ENCODE assay signal across 8 cellular contexts in the genomic region with DNA sequence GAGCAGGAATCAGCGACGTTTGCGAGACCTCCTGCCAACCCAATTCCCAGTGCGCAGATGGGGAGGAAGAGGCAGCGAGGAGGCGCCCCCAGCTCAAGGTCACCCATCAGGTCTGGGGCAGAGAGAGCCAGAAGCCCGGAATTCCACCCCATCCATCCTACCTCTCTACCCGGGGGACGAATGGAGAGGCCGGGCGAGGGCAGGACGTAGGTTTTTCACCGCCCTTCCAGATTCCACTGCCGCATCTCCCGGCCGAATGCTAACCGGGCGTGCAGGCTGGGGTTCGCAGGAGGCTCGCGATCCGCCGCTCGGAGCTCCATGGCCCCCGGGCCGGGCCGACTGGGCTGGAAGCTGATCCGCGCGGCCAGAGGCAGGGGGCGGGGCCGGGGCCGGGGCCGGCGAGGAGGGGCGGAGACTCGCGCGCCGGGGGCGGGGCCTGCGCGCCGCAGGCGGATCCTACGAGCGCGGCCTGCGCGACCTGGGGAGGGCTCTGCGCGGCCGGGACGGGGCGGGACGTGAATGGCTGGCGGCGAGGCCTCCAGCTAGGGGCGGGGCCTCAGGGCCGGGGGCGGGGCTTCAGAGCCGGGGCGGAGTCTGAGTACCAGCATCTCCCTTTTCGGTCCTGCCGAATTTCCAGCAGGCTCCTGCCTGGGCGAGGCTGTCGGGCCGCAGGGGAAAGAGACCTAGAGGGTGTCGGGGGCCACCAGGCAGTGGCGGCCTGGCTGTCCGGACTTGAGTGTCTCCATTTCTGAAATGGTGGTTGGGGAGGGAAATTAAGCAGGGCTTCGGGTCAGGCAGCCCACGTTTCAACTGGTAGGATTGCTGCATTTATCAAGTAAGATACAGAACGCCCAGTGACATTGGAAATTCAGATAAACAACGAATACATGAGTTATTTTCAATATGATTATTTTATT. TPM values are rescaled to one million over a fixed set of nuclear protein-coding genes. Genes with fewer than 3 reads are reported as not detected.
DNase-seq lines count a peak whose midpoint lies in the region; ATAC-seq and TF ChIP-seq lines count a peak whose summit lies in the region.

A gene with protein sequence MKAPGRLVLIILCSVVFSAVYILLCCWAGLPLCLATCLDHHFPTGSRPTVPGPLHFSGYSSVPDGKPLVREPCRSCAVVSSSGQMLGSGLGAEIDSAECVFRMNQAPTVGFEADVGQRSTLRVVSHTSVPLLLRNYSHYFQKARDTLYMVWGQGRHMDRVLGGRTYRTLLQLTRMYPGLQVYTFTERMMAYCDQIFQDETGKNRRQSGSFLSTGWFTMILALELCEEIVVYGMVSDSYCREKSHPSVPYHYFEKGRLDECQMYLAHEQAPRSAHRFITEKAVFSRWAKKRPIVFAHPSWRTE (minus strand): TSS at position 377 of the 917 bp plus-strand sequence. CDS start 622 bp downstream, outside the sequence.

- H3K4me2 ChIP-seq in GM23248 (ENCODE audit: unreplicated experiment) (peak within 1 kb of the TSS; percentile 85), neural cell (ENCODE audit: low read length) (peak within 1 kb of the TSS; percentile 65)

- H3K27me3 Mint-ChIP-seq in stimulated activated naive CD8-positive, alpha-beta T cell treated with anti-CD3 and anti-CD28 coated beads, Interleukin-15, amount 100 ng/mL, for 72 hours, result peaks cover 5% of the 10 kb centered on the region

- no peaks in the 10 kb centered on the region for H4K20me1 ChIP-seq in GM23248 (ENCODE audit: insufficient read depth)
- no peaks in the 10 kb centered on the region for H4K20me1 ChIP-seq in neural cell (ENCODE audit: insufficient read depth)

- peak within 1 kb of the TSS; percentile 83 for H3K9ac ChIP-seq in GM23248
- H3K9ac ChIP-seq in neural cell (ENCODE audit: low read length), result peak within 1 kb of the TSS; percentile 61

- H3K79me2 ChIP-seq in GM23248 (ENCODE audit: insufficient read depth) (peaks cover 22% of the 10 kb centered on the region), neural cell (replicated peaks; ENCODE audit: insufficient read depth, low read length) (no peaks in the 10 kb centered on the region)

- no peak for TF ChIP-seq CTCF in neural cell (IDR thresholded peaks at IDR 0.05; ENCODE audit: poor library complexity, severe bottlenecking)

- H3K9me3 ChIP-seq in GM23248 (ENCODE audit: low read depth) (no peaks in the 10 kb centered on the region), neural cell (ENCODE audit: low read length) (no peaks in the 10 kb centered on the region)

- peaks cover 87% of the 10 kb centered on the region for H3K4me1 Mint-ChIP-seq in stimulated activated naive CD8-positive, alpha-beta T cell treated with anti-CD3 and anti-CD28 coated beads, Interleukin-15, amount 100 ng/mL, for 72 hours

- DNase-seq in DMS79 treated with DMSO at 0.1 percent for 48 hours (lab: John Stamatoyannopoulos, UW), result peak; percentile 82
- DNase-seq in GM23248, result peak; percentile 98
- peak; percentile 84 for DNase-seq in LHCN-M2 (ENCODE audit: low read depth)
- DNase-seq in SHP77 treated with DMSO at 0.1 percent for 48 hours (lab: John Stamatoyannopoulos, UW), result peak; percentile 60
- peak; percentile 96 for DNase-seq in activated gamma-delta T cell (lab: John Stamatoyannopoulos, UW)
- peak; percentile 89 for DNase-seq in fibroblast of the conjunctiva (ENCODE audit: low read depth)
- peak; percentile 92 to 94 for DNase-seq in stimulated activated naive CD8-positive, alpha-beta T cell treated with anti-CD3 and anti-CD28 coated beads, Interleukin-15, amount 100 ng/mL, for 72 hours

- H3K4me3 ChIP-seq in GM23248, result peak within 1 kb of the TSS; percentile 76
- H3K4me3 ChIP-seq in neural cell (ENCODE audit: low read length), result peak within 1 kb of the TSS; percentile 70

- peak within 1 kb of the TSS; percentile 94 to 98 for H3K27ac Mint-ChIP-seq in stimulated activated naive CD8-positive, alpha-beta T cell treated with anti-CD3 and anti-CD28 coated beads, Interleukin-15, amount 100 ng/mL, for 72 hours

- ATAC-seq in stimulated activated naive CD8-positive, alpha-beta T cell treated with anti-CD3 and anti-CD28 coated beads, Interleukin-15, amount 100 ng/mL, for 72 hours, result peak; percentile 90

- H2AFZ ChIP-seq in GM23248 (peak within 1 kb of the TSS; percentile 75), neural cell (ENCODE audit: low read depth, low read length) (peak within 1 kb of the TSS; percentile 65)

- H3F3A ChIP-seq in GM23248 (ENCODE audit: insufficient read depth) (peaks cover 27% of the 10 kb centered on the region), neural cell (ENCODE audit: insufficient read depth, low read length, poor library complexity, severe bottlenecking) (no peaks in the 10 kb centered on the region)

- in situ Hi-C loops in GM23248 (cut with MboI), result no loop called here

- peak within 1 kb of the TSS; percentile 94 for H3K27ac ChIP-seq in GM23248
- H3K27ac ChIP-seq in neural cell (ENCODE audit: low read length), result peak within 1 kb of the TSS; percentile 9

- peak within 1 kb of the TSS; percentile 88 to 95 for H3K4me3 Mint-ChIP-seq in stimulated activated naive CD8-positive, alpha-beta T cell treated with anti-CD3 and anti-CD28 coated beads, Interleukin-15, amount 100 ng/mL, for 72 hours

- H3K9me2 ChIP-seq in GM23248 (ENCODE audit: insufficient read depth) (no peaks in the 10 kb centered on the region), neural cell (ENCODE audit: insufficient read depth, low read length) (no peaks in the 10 kb centered on the region)

- WGBS in GM23248 (ENCODE audit: low coverage in 1 of 2, low lambda C conversion rate in 2 of 2, missing lambda C conversion rate in 2 of 2), 2 experiments, result 2 to 3% methylated on average over 50 to 57 of the region's 75 CpGs

- H3K27me3 ChIP-seq in GM23248 (replicated peaks; ENCODE audit: insufficient read depth) (no peaks in the 10 kb centered on the region), neural cell (ENCODE audit: insufficient read depth, low read depth, low read length) (no peaks in the 10 kb centered on the region)

- no peaks in the 10 kb centered on the region for H3K9me3 Mint-ChIP-seq in stimulated activated naive CD8-positive, alpha-beta T cell treated with anti-CD3 and anti-CD28 coated beads, Interleukin-15, amount 100 ng/mL, for 72 hours

- H3K36me3 ChIP-seq in GM23248 (ENCODE audit: low read depth), result no peaks in the 10 kb centered on the region
- no peaks in the 10 kb centered on the region for H3K36me3 ChIP-seq in neural cell (ENCODE audit: insufficient read depth, low read length)

- no peak for TF ChIP-seq EP300 in neural cell (conservative IDR thresholded peaks at IDR 0.05; ENCODE audit: poor library complexity, severe bottlenecking)

- no peak for TF ChIP-seq RAD21 in neural cell (conservative IDR thresholded peaks at IDR 0.05)

- H3K4me1 ChIP-seq in GM23248 (ENCODE audit: insufficient read depth), result peaks cover 35% of the 10 kb centered on the region

TF ChIP-seq in neural cell, 6 proteins besides CTCF, POLR2A, EP300 and RAD21:
- TF ChIP-seq MXI1 (conservative IDR thresholded peaks at IDR 0.05; ENCODE audit: poor library complexity, severe bottlenecking), result peak; percentile 14
- TF ChIP-seq, protein P1, sequence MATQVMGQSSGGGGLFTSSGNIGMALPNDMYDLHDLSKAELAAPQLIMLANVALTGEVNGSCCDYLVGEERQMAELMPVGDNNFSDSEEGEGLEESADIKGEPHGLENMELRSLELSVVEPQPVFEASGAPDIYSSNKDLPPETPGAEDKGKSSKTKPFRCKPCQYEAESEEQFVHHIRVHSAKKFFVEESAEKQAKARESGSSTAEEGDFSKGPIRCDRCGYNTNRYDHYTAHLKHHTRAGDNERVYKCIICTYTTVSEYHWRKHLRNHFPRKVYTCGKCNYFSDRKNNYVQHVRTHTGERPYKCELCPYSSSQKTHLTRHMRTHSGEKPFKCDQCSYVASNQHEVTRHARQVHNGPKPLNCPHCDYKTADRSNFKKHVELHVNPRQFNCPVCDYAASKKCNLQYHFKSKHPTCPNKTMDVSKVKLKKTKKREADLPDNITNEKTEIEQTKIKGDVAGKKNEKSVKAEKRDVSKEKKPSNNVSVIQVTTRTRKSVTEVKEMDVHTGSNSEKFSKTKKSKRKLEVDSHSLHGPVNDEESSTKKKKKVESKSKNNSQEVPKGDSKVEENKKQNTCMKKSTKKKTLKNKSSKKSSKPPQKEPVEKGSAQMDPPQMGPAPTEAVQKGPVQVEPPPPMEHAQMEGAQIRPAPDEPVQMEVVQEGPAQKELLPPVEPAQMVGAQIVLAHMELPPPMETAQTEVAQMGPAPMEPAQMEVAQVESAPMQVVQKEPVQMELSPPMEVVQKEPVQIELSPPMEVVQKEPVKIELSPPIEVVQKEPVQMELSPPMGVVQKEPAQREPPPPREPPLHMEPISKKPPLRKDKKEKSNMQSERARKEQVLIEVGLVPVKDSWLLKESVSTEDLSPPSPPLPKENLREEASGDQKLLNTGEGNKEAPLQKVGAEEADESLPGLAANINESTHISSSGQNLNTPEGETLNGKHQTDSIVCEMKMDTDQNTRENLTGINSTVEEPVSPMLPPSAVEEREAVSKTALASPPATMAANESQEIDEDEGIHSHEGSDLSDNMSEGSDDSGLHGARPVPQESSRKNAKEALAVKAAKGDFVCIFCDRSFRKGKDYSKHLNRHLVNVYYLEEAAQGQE (IDR thresholded peaks at IDR 0.05; ENCODE audit: borderline replicate concordance), result no peak
TF ChIP-seq in neural cell: peak in this region for 1.

RNA-seq across cellular contexts. Expression of the gene that starts here (rescaled TPM):
- total RNA-seq in GM23248 (2014; rRNA removed; shearing (Covaris generic)), result 45.5 and 61.0 TPM in 2 replicates
- polyA plus RNA-seq in GM23248 (2016; fragmentation: Nextera tagmentation; extraction: Ambion mirVana) (33.7 and 40.1 TPM in 2 replicates), neural cell (4.8 and 5.9 TPM in 2 replicates)
- 41.6 and 50.9 TPM in 2 replicates for total RNA-seq in LHCN-M2 (2014; rRNA removed)
- 16.3 TPM for polyA plus RNA-seq in LHCN-M2 (2012)
- 5.8 and 6.8 TPM in 2 replicates for polyA minus RNA-seq in neural cell

Comparison
In these comparisons a context has a peak if more than half of its experiments do, and no peak if none do; other contexts are left out.
1. Peak in every context shown above with its lines: DNase-seq, ATAC-seq, H3K4me3 ChIP-seq and H3K27ac ChIP-seq.